16 cellular contexts compared by ENCODE assay signal in genomic region chr5:77080905-77081304, GRCh38. TPM values are rescaled to one million over a fixed set of nuclear protein-coding genes. Genes with fewer than 3 reads are reported as not detected.
A peak's percentile ranks its signal among the peaks of the same experiment; 100 is the strongest.
DNase-seq lines count a peak whose midpoint lies in the region; ATAC-seq and TF ChIP-seq lines count a peak whose summit lies in the region.
"Had no signal": no experiment of that assay in that cellular context is flagged by ENCODE, and none has a peak within 500 bp of the region (broad histone marks: within the 10 kb centered on the region; RNA-seq: fewer than 3 reads in every experiment).

No MANE protein-coding gene starts in this region.

- no peak overlapping the region for H2AFZ ChIP-seq in PC-3 (ENCODE audit: low read length)

- CTCF ChIA-PET in HEK293 (lab: Yijun Ruan, JAX) = interaction anchor here (0.7 to 1.2 kb wide), 2 partner anchors 412 to 546 kb away, joined by 3 read pairs; partner anchors contain the start of gene WDR41
- CTCF ChIA-PET in PC-3 (lab: Charles Lee) = no interaction called here

- H3K4me3 ChIP-seq in HEK293 (ENCODE audit: low read depth, low read length) (no peak overlapping the region), PC-3 (ENCODE audit: low read length) (no peak overlapping the region), foreskin fibroblast (ENCODE audit: low read depth in 1 of 2, low read length in 2 of 2) (no peak overlapping the region)

- no peak overlapping the region for H3K27ac ChIP-seq in HEK293 (ENCODE audit: extremely low read depth, low read depth, low read length)
- no peak overlapping the region for H3K27ac ChIP-seq in PC-3 (ENCODE audit: low read length)
- H3K27ac ChIP-seq: HL-60 had no signal

- ATAC-seq in PC-3 (no peak), left cardiac atrium (no peak)

- H3K9me3 ChIP-seq in HEK293 (ENCODE audit: control insufficient read depth, insufficient read depth, low read depth, low read length) = no peaks in the 10 kb centered on the region
- H3K9me3 ChIP-seq in PC-3 (ENCODE audit: low read length) = no peaks in the 10 kb centered on the region

- H4K20me1 ChIP-seq in PC-3 (ENCODE audit: low read length) = no peaks in the 10 kb centered on the region

- no peak overlapping the region for H3K9ac ChIP-seq in PC-3 (ENCODE audit: low read length)

- TF ChIP-seq CTCF in HEK293 (tag by site-specific recombination; IDR thresholded peaks at IDR 0.05) (no peak), PC-3 (conservative IDR thresholded peaks at IDR 0.05; ENCODE audit: low read depth, low read length) (no peak), foreskin fibroblast (IDR thresholded peaks at IDR 0.05; ENCODE audit: low read depth, low read length) (no peak)

- intact Hi-C loops in PC-3 (cut with micrococcal nuclease) = no loop called here
- intact Hi-C loops in left cardiac atrium (cut with DNase I) = no loop called here

- POLR2A ChIA-PET in HEK293 (lab: Yijun Ruan, JAX) (no interaction called here), PC-3 (lab: Charles Lee; ENCODE audit: unreplicated experiment) (no interaction called here)

- no peaks in the 10 kb centered on the region; the same call in 1 of the 2 replicates for H3K79me2 ChIP-seq in PC-3 (ENCODE audit: low read length)

- no peak overlapping the region for H3K4me2 ChIP-seq in PC-3 (ENCODE audit: low read length)

- DNase-seq in DMS53 (lab: John Stamatoyannopoulos, UW) (peak; percentile 87), NCI-H2107 (lab: John Stamatoyannopoulos, UW) (peak; percentile 31), NCI-H748 (lab: John Stamatoyannopoulos, UW; ENCODE audit: unreplicated experiment) (peak; percentile 68), PC-3 (no peak), left cardiac atrium (no peak), GOT3 (lab: John Stamatoyannopoulos, UW) (no peak), foreskin fibroblast (no peak)
- DNase-seq: AML-193, COR-L47, H9, Kasumi-1, MM.1S, NCI-H1436 treated with DMSO at 0.1 percent for 48 hours, NCI-H526 had no signal

- no peaks in the 10 kb centered on the region for H3K9me2 ChIP-seq in PC-3 (replicated peaks; ENCODE audit: low read length)

- no peaks in the 10 kb centered on the region for H3K27me3 ChIP-seq in PC-3 (ENCODE audit: low read length)

- H3K36me3 ChIP-seq in HEK293 (ENCODE audit: control insufficient read depth in 2 of 2, insufficient read depth in 1 of 2, low read length in 2 of 2) (peaks cover 0 to 37% of the 10 kb centered on the region in 2 experiments; a peak in 2 of 3 replicates), PC-3 (ENCODE audit: low read depth, low read length) (no peaks in the 10 kb centered on the region)

- no peaks in the 10 kb centered on the region for H3F3A ChIP-seq in PC-3 (ENCODE audit: low read length, unreplicated experiment)

- H3K4me1 ChIP-seq in HEK293 (ENCODE audit: control insufficient read depth, insufficient read depth, low read length) (peaks cover 3% of the 10 kb centered on the region), PC-3 (ENCODE audit: insufficient read depth, low read length) (peaks cover 11% of the 10 kb centered on the region)

- BruUV-seq in PC-3 (replicated peaks; lab: Mats Ljungman, UMichigan) = no TSS peak

TF ChIP-seq in HEK293, 187 proteins besides CTCF, POLR2A, EP300 and RAD21 (continues in another document):
- TF ChIP-seq ZNF2 (tag by site-specific recombination; IDR thresholded peaks at IDR 0.05) (no peak), TRIM28 (IDR thresholded peaks at IDR 0.05; ENCODE audit: borderline replicate concordance, low read length) (no peak), ZXDB (tag by site-specific recombination; IDR thresholded peaks at IDR 0.05) (peak; percentile 51; the same call in 1 of the 2 replicates), PATZ1 (tag by site-specific recombination; IDR thresholded peaks at IDR 0.05) (no peak), ZNF76 (tag by site-specific recombination; IDR thresholded peaks at IDR 0.05; ENCODE audit: borderline replicate concordance, low read depth) (no peak), SALL2 (tag by site-specific recombination; IDR thresholded peaks at IDR 0.05; ENCODE audit: borderline replicate concordance) (no peak), ZNF416 (tag by site-specific recombination; IDR thresholded peaks at IDR 0.05) (no peak), PRDM10 (tag by site-specific recombination; IDR thresholded peaks at IDR 0.05) (peak; percentile 45; the same call in 1 of the 2 replicates), YY2 (tag by site-specific recombination; IDR thresholded peaks at IDR 0.05) (no peak), ZNF777 (tag by site-specific recombination; IDR thresholded peaks at IDR 0.05; ENCODE audit: borderline replicate concordance) (no peak), HOXA7 (CRISPR knock-in tag; IDR thresholded peaks at IDR 0.05; ENCODE audit: borderline replicate concordance) (no peak), ZNF585B (tag by site-specific recombination; IDR thresholded peaks at IDR 0.05) (no peak), ZNF404 (tag by site-specific recombination; IDR thresholded peaks at IDR 0.05) (no peak), ZNF155 (tag by site-specific recombination; IDR thresholded peaks at IDR 0.05) (no peak), ZNF433 (tag by site-specific recombination; IDR thresholded peaks at IDR 0.05; ENCODE audit: low read depth) (no peak), ZNF274 (IDR thresholded peaks at IDR 0.05; ENCODE audit: low read length) (no peak), ZNF274 (tag by site-specific recombination; IDR thresholded peaks at IDR 0.05; ENCODE audit: borderline replicate concordance) (no peak), ELK4 (IDR thresholded peaks at IDR 0.05; ENCODE audit: borderline replicate concordance, low read depth, low read length) (no peak), ZNF645 (tag by site-specific recombination; IDR thresholded peaks at IDR 0.05) (no peak)

RNA-seq across cellular contexts. Expression of gene ZBED3, which starts 6.2 kb away (rescaled TPM):
- 1.3 and 9.8 TPM in 2 replicates for total RNA-seq in PC-3 (2014; rRNA removed)
- total RNA-seq in left cardiac atrium = 1 to 10 TPM; 9.7 to 10.0 TPM

RNA-seq across cellular contexts. Expression of gene AGGF1, which starts 50.7 kb away (rescaled TPM):
- total RNA-seq in PC-3 (2014; rRNA removed) (14.4 and 21.0 TPM in 2 replicates), left cardiac atrium (10 to 100 TPM; 11.9 to 15.5 TPM)

Comparison
In these comparisons a context has a peak if more than half of its experiments do, and no peak if none do; other contexts are left out.
1. DNase-seq: peak in DMS53 (single experiment), NCI-H2107 (single experiment) and NCI-H748 (single experiment); none in PC-3 (single experiment), left cardiac atrium (single experiment), GOT3 (single experiment) and foreskin fibroblast (0 of 2).